18 cellular contexts compared by ENCODE assay signal in the genomic region with DNA sequence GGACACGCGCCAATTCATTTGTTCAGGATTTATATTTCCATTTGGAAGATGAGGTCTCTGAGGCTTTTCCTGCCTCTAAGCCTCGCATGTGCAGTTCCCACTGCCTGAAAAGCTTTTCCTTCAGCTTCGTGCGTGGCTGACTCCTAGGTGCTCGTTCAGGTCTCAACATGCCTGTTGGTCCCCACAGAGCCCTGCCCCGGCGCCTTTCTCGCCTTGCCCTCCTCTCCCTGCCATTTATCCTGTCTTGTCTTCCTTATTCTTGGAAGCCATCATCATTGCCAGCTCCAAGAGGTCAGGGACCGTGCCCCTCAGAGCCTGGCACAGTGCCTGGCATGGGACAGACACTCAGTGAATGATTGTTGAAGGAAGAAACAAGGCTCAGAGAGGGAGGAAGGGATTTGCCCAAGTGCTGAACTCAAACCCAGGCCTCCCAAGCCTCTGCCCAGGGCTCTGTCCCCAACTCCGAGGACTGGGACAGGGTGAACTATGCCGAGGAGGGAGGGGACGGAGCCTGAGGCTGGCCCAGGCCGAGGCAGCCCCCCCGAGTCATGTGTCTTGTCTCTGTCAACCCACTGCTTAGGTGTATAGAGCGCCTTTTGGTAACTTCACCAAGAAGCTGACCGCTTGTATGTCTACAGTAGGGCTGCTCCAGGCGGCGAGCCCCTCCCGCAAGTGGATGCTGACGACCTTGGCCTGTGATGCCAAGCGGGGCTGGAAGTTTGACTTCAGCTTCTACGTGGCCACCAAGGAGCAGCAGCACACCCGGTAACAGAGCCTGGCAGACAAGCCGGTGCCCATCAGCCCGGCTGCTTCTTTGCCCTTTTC. TPM values are rescaled to one million over a fixed set of nuclear protein-coding genes. Genes with fewer than 3 reads are reported as not detected.
DNase-seq lines count a peak whose midpoint lies in the region; ATAC-seq, FAIRE-seq and TF ChIP-seq lines count a peak whose summit lies in the region.
"Had no signal": no experiment of that assay in that cellular context is flagged by ENCODE, and none has a peak within 500 bp of the region (broad histone marks: within the 10 kb centered on the region; RNA-seq: fewer than 3 reads in every experiment).

No MANE protein-coding gene starts in this region.

- 78% methylated on average over 20 of the region's 26 CpGs for WGBS in suprapubic skin
- WGBS in stomach, 5 donors: 81 to 87% (median 84%) methylated on average over 19 to 26 of the region's 26 CpGs
- 76 to 82% (median 80%) methylated on average over 26 of the region's 26 CpGs for whole genome bisulfite sequencing in small intestine, 3 donors

- H3K36me3 ChIP-seq in kidney (ENCODE audit: control insufficient read depth in 1 of 2, insufficient read depth in 2 of 2, low read length in 2 of 2): no peaks in the 10 kb centered on the region
- H3K36me3 ChIP-seq in suprapubic skin: no peaks in the 10 kb centered on the region
- H3K36me3 ChIP-seq in stomach: no peaks in the 10 kb centered on the region
- H3K36me3 ChIP-seq in small intestine (ENCODE audit: control insufficient read depth in 2 of 2, insufficient read depth in 2 of 2, low read length in 2 of 2): no peaks in the 10 kb centered on the region

- no peaks in the 10 kb centered on the region for H3K36me3 Mint-ChIP-seq in activated CD4-positive, alpha-beta memory T cell treated with anti-CD3 and anti-CD28 coated beads for 36 hours
- no peaks in the 10 kb centered on the region for H3K36me3 Mint-ChIP-seq in activated CD4-positive, alpha-beta memory T cell treated with anti-CD3 and anti-CD28 coated beads, Interleukin-2, amount 10 ng/mL, durations not matched to agents 7 days and 5 days (ENCODE audit: low read depth)
- H3K36me3 Mint-ChIP-seq in WTC11: no peaks in the 10 kb centered on the region

- peaks cover 4% of the 10 kb centered on the region for H3K27me3 ChIP-seq in suprapubic skin
- H3K27me3 ChIP-seq in stomach: peaks cover 0 to 14% (median 0%) of the 10 kb centered on the region in 3 donors
- H3K27me3 ChIP-seq in small intestine (ENCODE audit: control insufficient read depth in 2 of 2, insufficient read depth in 2 of 2, low read length in 2 of 2): no peaks in the 10 kb centered on the region

- no peaks in the 10 kb centered on the region for H3K4me1 Mint-ChIP-seq in activated CD4-positive, alpha-beta memory T cell treated with anti-CD3 and anti-CD28 coated beads for 36 hours (ENCODE audit: low read depth)
- no peaks in the 10 kb centered on the region for H3K4me1 Mint-ChIP-seq in activated CD4-positive, alpha-beta memory T cell treated with anti-CD3 and anti-CD28 coated beads, Interleukin-2, amount 10 ng/mL, durations not matched to agents 7 days and 5 days
- H3K4me1 Mint-ChIP-seq in WTC11: peaks cover 6% of the 10 kb centered on the region
- H3K4me1 Mint-ChIP-seq: B cell had no signal

- CTCF ChIA-PET in activated CD4-positive, alpha-beta memory T cell treated with anti-CD3 and anti-CD28 coated beads for 36 hours (lab: Charles Lee): no interaction called here
- CTCF ChIA-PET in activated CD4-positive, alpha-beta memory T cell treated with anti-CD3 and anti-CD28 coated beads, Interleukin-2, amount 10 ng/mL, durations not matched to agents 7 days and 5 days (lab: Charles Lee): no interaction called here
- CTCF ChIA-PET in WTC11 (lab: Charles Lee): no interaction called here

- no peak overlapping the region for H3K4me3 Mint-ChIP-seq in activated CD4-positive, alpha-beta memory T cell treated with anti-CD3 and anti-CD28 coated beads for 36 hours
- H3K4me3 Mint-ChIP-seq in activated CD4-positive, alpha-beta memory T cell treated with anti-CD3 and anti-CD28 coated beads, Interleukin-2, amount 10 ng/mL, durations not matched to agents 7 days and 5 days: no peak overlapping the region
- H3K4me3 Mint-ChIP-seq in WTC11: no peak overlapping the region
- H3K4me3 Mint-ChIP-seq: B cell had no signal

- H3K27me3 Mint-ChIP-seq in activated CD4-positive, alpha-beta memory T cell treated with anti-CD3 and anti-CD28 coated beads for 36 hours: no peaks in the 10 kb centered on the region
- H3K27me3 Mint-ChIP-seq in activated CD4-positive, alpha-beta memory T cell treated with anti-CD3 and anti-CD28 coated beads, Interleukin-2, amount 10 ng/mL, durations not matched to agents 7 days and 5 days: no peaks in the 10 kb centered on the region
- no peaks in the 10 kb centered on the region for H3K27me3 Mint-ChIP-seq in WTC11 (ENCODE audit: low read depth)
- H3K27me3 Mint-ChIP-seq: B cell had no signal

- intact Hi-C loops in activated CD4-positive, alpha-beta memory T cell treated with anti-CD3 and anti-CD28 coated beads for 36 hours (cut with micrococcal nuclease): no loop called here
- intact Hi-C loops in kidney (cut with DNase I): no loop called here
- intact Hi-C loops in stomach (cut with DNase I; ENCODE audit: low total_unique reads): no loop called here

- H3K4me1 ChIP-seq in kidney (ENCODE audit: control insufficient read depth in 1 of 2, insufficient read depth in 1 of 2, low read depth in 1 of 2, low read length in 2 of 2) (no peaks in the 10 kb centered on the region), suprapubic skin (no peaks in the 10 kb centered on the region), stomach (no peaks in the 10 kb centered on the region), small intestine (ENCODE audit: control insufficient read depth in 2 of 2, insufficient read depth in 1 of 2, low read depth in 1 of 2, low read length in 1 of 2) (no peaks in the 10 kb centered on the region)

- no peaks in the 10 kb centered on the region for H3K9me3 Mint-ChIP-seq in activated CD4-positive, alpha-beta memory T cell treated with anti-CD3 and anti-CD28 coated beads for 36 hours
- no peaks in the 10 kb centered on the region for H3K9me3 Mint-ChIP-seq in activated CD4-positive, alpha-beta memory T cell treated with anti-CD3 and anti-CD28 coated beads, Interleukin-2, amount 10 ng/mL, durations not matched to agents 7 days and 5 days
- H3K9me3 Mint-ChIP-seq in WTC11: no peaks in the 10 kb centered on the region

- FAIRE-seq in kidney (lab: Jason Lieb, UNC) (no peak), small intestine (lab: Jason Lieb, UNC) (no peak)
- FAIRE-seq: G401.6 had no signal

- DNase-seq in activated CD4-positive, alpha-beta memory T cell treated with anti-CD3 and anti-CD28 coated beads for 36 hours: peak; percentile 4
- no peak for DNase-seq in activated CD4-positive, alpha-beta memory T cell treated with anti-CD3 and anti-CD28 coated beads, Interleukin-2, amount 10 ng/mL, durations not matched to agents 7 days and 5 days
- DNase-seq in WTC11 (ENCODE audit: low spot score) (peak; percentile 4), kidney (peak; percentile 49), suprapubic skin (ENCODE audit: low spot score in 2 of 2) (peak; percentile 32 to 68), stomach (no peak), small intestine (no peak)
- DNase-seq: HCEC 1CT, NCI-H1105, NCI-H2227 treated with DMSO at 0.1 percent for 48 hours, NCI-H524, NCI-H82, PC-3, SIG-M5 had no signal

- ATAC-seq in WTC11 (no peak), HG02763 (IDR thresholded peaks at IDR 0.05; ENCODE audit: unreplicated experiment) (no peak)
- ATAC-seq: PC-3 had no signal

- TF ChIP-seq EP300 in suprapubic skin (IDR thresholded peaks at IDR 0.05) (no peak), stomach (IDR thresholded peaks at IDR 0.05) (no peak)

- H3K27ac ChIP-seq in kidney (ENCODE audit: low read depth in 2 of 2, low read length in 2 of 2) (no peak overlapping the region), suprapubic skin (no peak overlapping the region), stomach (no peak overlapping the region), small intestine (ENCODE audit: low read depth in 1 of 2, low read length in 1 of 2) (no peak overlapping the region)
- H3K27ac ChIP-seq: RWPE1 had no signal

- H3K9me3 ChIP-seq in kidney (ENCODE audit: control insufficient read depth in 1 of 2, low read length in 2 of 2): no peaks in the 10 kb centered on the region
- no peaks in the 10 kb centered on the region for H3K9me3 ChIP-seq in suprapubic skin
- H3K9me3 ChIP-seq in stomach: no peaks in the 10 kb centered on the region
- H3K9me3 ChIP-seq in small intestine (ENCODE audit: control insufficient read depth, low read depth): no peaks in the 10 kb centered on the region

- no peak for TF ChIP-seq CTCF in WTC11 (IDR thresholded peaks at IDR 0.05)
- TF ChIP-seq CTCF in kidney (IDR thresholded peaks at IDR 0.05; ENCODE audit: borderline replicate concordance, extremely low read depth, insufficient read depth): no peak
- TF ChIP-seq CTCF in suprapubic skin (IDR thresholded peaks at IDR 0.05): no peak
- TF ChIP-seq CTCF in stomach (IDR thresholded peaks at IDR 0.05): no peak

- H3K4me3 ChIP-seq in kidney (ENCODE audit: low read length in 2 of 2) (no peak overlapping the region), suprapubic skin (no peak overlapping the region), stomach (no peak overlapping the region), small intestine (ENCODE audit: low read depth in 1 of 2, low read length in 2 of 2) (no peak overlapping the region)

- H3K27ac Mint-ChIP-seq in activated CD4-positive, alpha-beta memory T cell treated with anti-CD3 and anti-CD28 coated beads for 36 hours: no peak overlapping the region
- no peak overlapping the region for H3K27ac Mint-ChIP-seq in activated CD4-positive, alpha-beta memory T cell treated with anti-CD3 and anti-CD28 coated beads, Interleukin-2, amount 10 ng/mL, durations not matched to agents 7 days and 5 days
- H3K27ac Mint-ChIP-seq in WTC11: peak overlapping the region; percentile 36; the same call in 1 of the 2 replicates
- H3K27ac Mint-ChIP-seq: B cell had no signal

- no peak overlapping the region for H3K9ac ChIP-seq in kidney (ENCODE audit: low read length in 2 of 2)

- no peak for TF ChIP-seq POLR2A in suprapubic skin (IDR thresholded peaks at IDR 0.05)
- no peak for TF ChIP-seq POLR2A in stomach (IDR thresholded peaks at IDR 0.05)

- POLR2A ChIA-PET in activated CD4-positive, alpha-beta memory T cell treated with anti-CD3 and anti-CD28 coated beads for 36 hours (lab: Charles Lee): no interaction called here
- POLR2A ChIA-PET in activated CD4-positive, alpha-beta memory T cell treated with anti-CD3 and anti-CD28 coated beads, Interleukin-2, amount 10 ng/mL, durations not matched to agents 7 days and 5 days (lab: Charles Lee): no interaction called here
- POLR2A ChIA-PET in WTC11 (lab: Charles Lee): no interaction called here

TF ChIP-seq in WTC11, 78 proteins besides CTCF, POLR2A, EP300 and RAD21:
- TF ChIP-seq NFATC4 (CRISPR knock-in tag; IDR thresholded peaks at IDR 0.05): no peak

RNA-seq across cellular contexts. Expression of a gene that starts 47.3 kb away (rescaled TPM):
- under 1 TPM; 0.07 to 0.21 TPM for total RNA-seq in activated CD4-positive, alpha-beta memory T cell treated with anti-CD3 and anti-CD28 coated beads for 36 hours
- total RNA-seq in activated CD4-positive, alpha-beta memory T cell treated with anti-CD3 and anti-CD28 coated beads, Interleukin-2, amount 10 ng/mL, durations not matched to agents 7 days and 5 days: under 1 TPM; 0.18 to 0.38 TPM
- total RNA-seq in WTC11 (2021) (5.9 to 6.1 TPM (median 6.0 TPM) in 3 replicates), kidney (0.19 TPM), suprapubic skin (not detected), stomach (under 1 TPM in 1 of 5 donors, not detected in 4; 0.45 TPM)
- polyA plus RNA-seq in kidney (ENCODE audit: insufficient read depth, low read depth, low replicate concordance) (not detected), stomach (under 1 TPM in 1 of 3 donors, not detected in 2; 0.08 TPM), small intestine (under 1 TPM in 1 of 3 donors, not detected in 2; 0.54 TPM)

Comparison
In these comparisons a context has a peak if more than half of its experiments do, and no peak if none do; other contexts are left out.
1. DNase-seq: peak in activated CD4-positive, alpha-beta memory T cell treated with anti-CD3 and anti-CD28 coated beads for 36 hours (single experiment), WTC11 (single experiment), kidney (single experiment) and suprapubic skin (2 of 2); none in activated CD4-positive, alpha-beta memory T cell treated with anti-CD3 and anti-CD28 coated beads, Interleukin-2, amount 10 ng/mL, durations not matched to agents 7 days and 5 days (single experiment), stomach (single experiment) and small intestine (single experiment).